ENCODE assay signal across 17 cellular contexts in genomic region chr9:124122321-124122720, GRCh38.
DNase-seq lines count a peak whose midpoint lies in the region; ATAC-seq lines count a peak whose summit lies in the region.
"Had no signal": no experiment of that assay in that cellular context is flagged by ENCODE, and none has a peak within 500 bp of the region (broad histone marks: within the 10 kb centered on the region; RNA-seq: fewer than 3 reads in every experiment).

No MANE protein-coding gene starts in this region.

- peak in 1 of 2 donors; percentile 48 for ATAC-seq in natural killer cell treated with Interleukin-12 subunit alpha and Interleukin-12 subunit beta and Interleukin-15 and Interleukin-18, amount 100 ng/mL, for 72 hours
- ATAC-seq in HG03342 (IDR thresholded peaks at IDR 0.05; ENCODE audit: unreplicated experiment): no peak
- ATAC-seq in GM19324 (IDR thresholded peaks at IDR 0.05; ENCODE audit: low FRiP score, unreplicated experiment): no peak
- ATAC-seq: Panc1 had no signal

- peaks cover 5 to 6% of the 10 kb centered on the region in 2 donors for H3K4me1 Mint-ChIP-seq in natural killer cell treated with Interleukin-12 subunit alpha and Interleukin-12 subunit beta and Interleukin-15 and Interleukin-18, amount 100 ng/mL, for 72 hours (ENCODE audit: low read depth in 2 of 2)

- no peak overlapping the region for H3K27ac Mint-ChIP-seq in natural killer cell treated with Interleukin-12 subunit alpha and Interleukin-12 subunit beta and Interleukin-15 and Interleukin-18, amount 100 ng/mL, for 72 hours

- no peaks in the 10 kb centered on the region for H3K36me3 Mint-ChIP-seq in natural killer cell treated with Interleukin-12 subunit alpha and Interleukin-12 subunit beta and Interleukin-15 and Interleukin-18, amount 100 ng/mL, for 72 hours

- no peak overlapping the region for H3K4me3 Mint-ChIP-seq in natural killer cell treated with Interleukin-12 subunit alpha and Interleukin-12 subunit beta and Interleukin-15 and Interleukin-18, amount 100 ng/mL, for 72 hours

- no peaks in the 10 kb centered on the region for H3K9me3 Mint-ChIP-seq in natural killer cell treated with Interleukin-12 subunit alpha and Interleukin-12 subunit beta and Interleukin-15 and Interleukin-18, amount 100 ng/mL, for 72 hours

- peak; percentile 20 for DNase-seq in EH (ENCODE audit: low read depth)
- peak; percentile 20 for DNase-seq in LHCN-M2 (ENCODE audit: low read depth)
- DNase-seq in RPMI7951 (ENCODE audit: low read depth): peak; percentile 24
- peak; percentile 6 for DNase-seq in natural killer cell treated with Interleukin-12 subunit alpha and Interleukin-12 subunit beta and Interleukin-15 and Interleukin-18, amount 100 ng/mL, for 72 hours (ENCODE audit: low spot score)
- DNase-seq in OCI-M2 (lab: John Stamatoyannopoulos, UW; ENCODE audit: unreplicated experiment): no peak
- no peak for DNase-seq in hepatic stellate cell (ENCODE audit: low spot score)
- DNase-seq: DMS153, GOT3, NCI-H1048, NCI-H146, NCI-H2081 treated with DMSO at 0.1 percent for 48 hours, NCI-H2227 treated with DMSO at 0.1 percent for 48 hours, Right ventricle myocardium superior, T-helper 1 cell had no signal

- H3K27me3 Mint-ChIP-seq in natural killer cell treated with Interleukin-12 subunit alpha and Interleukin-12 subunit beta and Interleukin-15 and Interleukin-18, amount 100 ng/mL, for 72 hours: peaks cover 8 to 11% of the 10 kb centered on the region in 2 donors

Comparison
In these comparisons a context has a peak if more than half of its experiments do, and no peak if none do; other contexts are left out.
1. DNase-seq: peak in EH (single experiment), LHCN-M2 (single experiment), RPMI7951 (single experiment) and natural killer cell treated with Interleukin-12 subunit alpha and Interleukin-12 subunit beta and Interleukin-15 and Interleukin-18, amount 100 ng/mL, for 72 hours (single experiment); none in OCI-M2 (single experiment) and hepatic stellate cell (single experiment).